In genomic region chrX:14124562-14124961, GRCh38 we compare ENCODE assay signal across 15 cellular contexts.
DNase-seq lines count a peak whose midpoint lies in the region; ATAC-seq and TF ChIP-seq lines count a peak whose summit lies in the region.
"Had no signal": no experiment of that assay in that cellular context is flagged by ENCODE, and none has a peak within 500 bp of the region (broad histone marks: within the 10 kb centered on the region; RNA-seq: fewer than 3 reads in every experiment).

No MANE protein-coding gene starts in this region.

- H3K9me3 ChIP-seq in esophagus muscularis mucosa (no peaks in the 10 kb centered on the region), muscle layer of colon (ENCODE audit: low read length) (no peaks in the 10 kb centered on the region)

- DNase-seq in esophagus muscularis mucosa (ENCODE audit: extremely low spot score), result no peak
- no peak for DNase-seq in G401 (ENCODE audit: low spot score)
- DNase-seq in LoVo (ENCODE audit: low spot score), result no peak
- DNase-seq in GM10266 (ENCODE audit: extremely low spot score), result no peak
- DNase-seq: AML-193; CD4-positive, alpha-beta T cell; DMS153; DMS79; GF-D8; H9 had no signal

- H3K27ac ChIP-seq in esophagus muscularis mucosa (replicated peaks in 1 of 4), result peak overlapping the region in 3 of 4 donors; percentile 63 to 68 (median 64)
- H3K27ac ChIP-seq in muscle layer of colon (ENCODE audit: low read depth, low read length), result peak overlapping the region; percentile 31
- H3K27ac ChIP-seq in rectal smooth muscle tissue (ENCODE audit: low read depth, low read length), result peak overlapping the region; percentile 75
- H3K27ac ChIP-seq: C4-2B had no signal

- no peak for TF ChIP-seq POLR2A in esophagus muscularis mucosa (IDR thresholded peaks at IDR 0.05; ENCODE audit: low read depth)

- H3K27me3 ChIP-seq in esophagus muscularis mucosa (no peaks in the 10 kb centered on the region), muscle layer of colon (ENCODE audit: control insufficient read depth in 1 of 2, insufficient read depth in 2 of 2, low read length in 2 of 2) (no peaks in the 10 kb centered on the region), rectal smooth muscle tissue (ENCODE audit: control insufficient read depth, insufficient read depth, low read length) (no peaks in the 10 kb centered on the region)

- TF ChIP-seq EP300 in esophagus muscularis mucosa (IDR thresholded peaks at IDR 0.05), result no peak

- in situ Hi-C loops in G401 (cut with HindIII; ENCODE audit: low sequenced_read_pairs), result no loop called here

- ATAC-seq in HG02852 (IDR thresholded peaks at IDR 0.05; ENCODE audit: unreplicated experiment), result no peak
- ATAC-seq: GM12878 had no signal

- H3K4me1 ChIP-seq in esophagus muscularis mucosa, result peaks cover 0 to 18% (median 5%) of the 10 kb centered on the region in 4 donors
- H3K4me1 ChIP-seq in muscle layer of colon (ENCODE audit: insufficient read depth, low read length), result no peaks in the 10 kb centered on the region
- peaks cover 6% of the 10 kb centered on the region for H3K4me1 ChIP-seq in rectal smooth muscle tissue (ENCODE audit: control insufficient read depth, insufficient read depth, low read length)

- TF ChIP-seq CTCF in esophagus muscularis mucosa (IDR thresholded peaks at IDR 0.05) (no peak), GM10266 (IDR thresholded peaks at IDR 0.05; ENCODE audit: control insufficient read depth, insufficient read depth, low read depth, missing control alignments) (no peak)

- intact Hi-C loops in esophagus muscularis mucosa (cut with DNase I), result no loop called here

- H3K36me3 ChIP-seq in esophagus muscularis mucosa (no peaks in the 10 kb centered on the region), muscle layer of colon (ENCODE audit: insufficient read depth, low read length) (no peaks in the 10 kb centered on the region), rectal smooth muscle tissue (ENCODE audit: control insufficient read depth, insufficient read depth, low read length) (no peaks in the 10 kb centered on the region)

- H3K9ac ChIP-seq in muscle layer of colon (ENCODE audit: low read length) (no peak overlapping the region), rectal smooth muscle tissue (ENCODE audit: low read length) (no peak overlapping the region)

- 44% methylated on average over 5 of the region's 5 CpGs for WGBS in esophagus muscularis mucosa

- H3K4me3 ChIP-seq in esophagus muscularis mucosa (no peak overlapping the region), muscle layer of colon (ENCODE audit: low read depth in 1 of 2, low read length in 2 of 2) (no peak overlapping the region), rectal smooth muscle tissue (ENCODE audit: low read length) (no peak overlapping the region)
- H3K4me3 ChIP-seq: GM12878 had no signal
